In the genomic region with DNA sequence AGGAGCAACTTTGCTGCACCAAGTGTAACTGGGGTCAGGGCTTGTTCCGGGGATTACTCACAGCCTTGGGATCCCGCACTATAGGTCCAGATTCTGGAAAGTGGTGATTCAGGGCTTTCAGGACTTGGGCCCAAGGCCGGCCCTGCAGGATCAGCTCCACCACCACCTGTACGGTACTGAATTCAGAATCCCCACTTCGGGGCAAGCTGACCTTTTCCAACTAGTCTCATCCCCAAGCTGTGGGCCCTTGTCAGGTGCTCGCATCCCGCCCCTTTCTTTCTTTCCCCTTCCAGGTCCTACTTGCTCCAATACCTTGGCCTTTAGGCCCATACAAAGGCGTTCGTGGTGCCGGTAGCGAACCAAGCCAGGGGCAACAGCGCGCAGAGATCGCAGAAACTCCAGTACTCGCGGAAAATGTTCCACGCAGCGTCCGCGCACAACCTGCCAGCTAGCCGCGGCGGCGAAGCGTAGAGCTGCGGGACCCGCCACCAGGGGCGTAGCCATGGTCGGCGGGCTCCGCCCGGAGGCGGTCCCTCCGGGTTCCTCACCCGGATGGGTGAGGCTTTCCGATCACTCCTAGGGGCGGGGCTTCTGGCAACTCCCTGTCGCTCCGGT, we compare ENCODE assay signal across 8 cellular contexts. TPM values are rescaled to one million over a fixed set of nuclear protein-coding genes. Genes with fewer than 3 reads are reported as not detected.
DNase-seq lines count a peak whose midpoint lies in the region; ATAC-seq and TF ChIP-seq lines count a peak whose summit lies in the region.

No MANE protein-coding gene starts in this region.

- ATAC-seq in GM19452 (IDR thresholded peaks at IDR 0.05; ENCODE audit: unreplicated experiment): peak; percentile 76
- peak; percentile 43 for ATAC-seq in HG03558 (IDR thresholded peaks at IDR 0.05; ENCODE audit: extremely low read depth, unreplicated experiment)

- no peaks in the 10 kb centered on the region for H3K27me3 ChIP-seq in mucosa of rectum (ENCODE audit: control insufficient read depth in 2 of 2, insufficient read depth in 2 of 2, low read length in 2 of 2)

- peaks cover 36 to 42% of the 10 kb centered on the region in 2 donors for H3K36me3 ChIP-seq in mucosa of rectum (ENCODE audit: control insufficient read depth in 2 of 2, insufficient read depth in 2 of 2, low read length in 2 of 2)

- no peaks in the 10 kb centered on the region for H3K9me3 ChIP-seq in mucosa of rectum (ENCODE audit: control insufficient read depth in 2 of 2, low read length in 2 of 2)

- H3K27ac ChIP-seq in mucosa of rectum (ENCODE audit: low read depth in 2 of 2, low read length in 2 of 2): peak overlapping the region; percentile 99 to 100

- peak overlapping the region; percentile 83 for H3K4me3 ChIP-seq in epithelial cell of proximal tubule (ENCODE audit: low read depth, low read length)
- peak overlapping the region; percentile 82 to 91 for H3K4me3 ChIP-seq in mucosa of rectum (ENCODE audit: low read length in 2 of 2)

- H3K4me1 ChIP-seq in mucosa of rectum (ENCODE audit: control insufficient read depth in 2 of 2, insufficient read depth in 2 of 2, low read length in 2 of 2): peaks cover 25 to 31% of the 10 kb centered on the region in 2 donors

- TF ChIP-seq CTCF in epithelial cell of proximal tubule (conservative IDR thresholded peaks at IDR 0.05; ENCODE audit: low read depth, low read length): peak; percentile 55

- DNase-seq in COLO829 (ENCODE audit: low spot score) (peak; percentile 98), NOMO-1 treated with DMSO at 0.1 percent for 48 hours (lab: John Stamatoyannopoulos, UW; ENCODE audit: unreplicated experiment) (peak; percentile 97), activated T-cell treated with anti-CD3 and anti-CD28 coated beads for 24 hours (ENCODE audit: low read depth) (peak; percentile 92), epithelial cell of proximal tubule (ENCODE audit: low read depth) (no peak)
- DNase-seq in stimulated activated CD8-positive, alpha-beta memory T cell treated with anti-CD3 and anti-CD28 coated beads, Interleukin-7, amount 100 ng/mL, for 4 hours (ENCODE audit: low read depth in 2 of 2): peak; percentile 87 to 90

- peak overlapping the region; percentile 95 to 97 for H3K9ac ChIP-seq in mucosa of rectum (ENCODE audit: low read depth in 1 of 2, low read length in 2 of 2)

RNA-seq across cellular contexts. Expression of gene TINF2, which starts 0.5 kb away (rescaled TPM):
- total RNA-seq in epithelial cell of proximal tubule: 43.2 and 53.2 TPM in 2 replicates

RNA-seq across cellular contexts. Expression of gene GMPR2, which starts 9.2 kb away (rescaled TPM):
- total RNA-seq in epithelial cell of proximal tubule: 64.2 and 136 TPM in 2 replicates

RNA-seq across cellular contexts. Expression of gene NEDD8, which starts 9.8 kb away (rescaled TPM):
- total RNA-seq in epithelial cell of proximal tubule: 219 and 220 TPM in 2 replicates

RNA-seq across cellular contexts. Expression of gene TGM1, which starts 21.0 kb away (rescaled TPM):
- 0.63 and 0.94 TPM in 2 replicates for total RNA-seq in epithelial cell of proximal tubule

RNA-seq across cellular contexts. Expression of gene MDP1, which starts 26.1 kb away (rescaled TPM):
- 15.6 and 26.1 TPM in 2 replicates for total RNA-seq in epithelial cell of proximal tubule
